Comparison of ENCODE assay signal across 12 cellular contexts in the genomic region with DNA sequence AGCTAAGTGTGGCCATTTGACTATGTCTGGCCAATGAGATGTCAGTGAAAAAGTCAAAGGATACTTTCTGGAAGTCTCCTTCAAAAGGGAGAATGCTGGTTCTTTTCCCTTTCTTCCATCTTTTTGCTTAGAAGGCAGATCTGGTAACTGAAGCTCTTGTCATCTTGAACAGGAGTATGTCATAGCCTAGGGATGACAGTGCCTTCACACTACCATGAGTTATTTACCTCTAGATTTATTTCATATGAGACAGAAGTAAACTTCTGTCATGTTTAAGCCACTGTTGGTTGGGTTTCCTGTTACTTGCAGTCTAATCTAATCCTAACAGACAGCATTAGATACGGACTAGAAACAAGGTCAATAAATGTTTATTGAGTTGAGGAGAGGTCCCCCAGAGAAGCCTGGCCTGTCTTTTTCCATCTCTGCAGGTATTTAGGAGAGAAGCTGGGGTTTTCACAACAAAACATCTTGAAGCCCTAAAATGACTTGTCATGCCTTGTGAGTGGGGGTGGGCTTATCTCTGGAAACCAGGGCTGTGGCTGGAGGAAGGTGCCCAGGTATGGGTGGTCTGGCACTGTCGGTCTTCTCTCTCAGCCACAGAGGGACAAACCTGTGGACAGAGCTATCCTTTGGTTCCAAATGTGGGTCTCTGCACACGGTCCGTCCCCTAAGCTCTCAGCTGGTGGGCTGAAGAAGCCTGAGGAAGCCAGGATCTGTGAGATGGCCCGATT. TPM values are rescaled to one million over a fixed set of nuclear protein-coding genes. Genes with fewer than 3 reads are reported as not detected.
"Had no signal": no experiment of that assay in that cellular context is flagged by ENCODE, and none has a peak within 500 bp of the region (broad histone marks: within the 10 kb centered on the region; RNA-seq: fewer than 3 reads in every experiment).

No MANE protein-coding gene starts in this region.

- H3K9me3 ChIP-seq: HAP-1 had no signal

- DNase-seq: GM23248, GOT3, H7, HFFc6, IMR-90, KBM-7 had no signal

- H3K27ac ChIP-seq: GM23248, KMS-11 had no signal

- H3K4me3 ChIP-seq: GM23248, HAP-1 had no signal

- H3K36me3 ChIP-seq: HAP-1 had no signal

- H2AFZ ChIP-seq: GM23248 had no signal

- ATAC-seq: HCT116 had no signal

- FAIRE-seq: HTR-8/SVneo had no signal

- H3K4me1 ChIP-seq: HAP-1 had no signal

- H3K9ac ChIP-seq: GM23248, KMS-11 had no signal

- H3K4me2 ChIP-seq: KMS-11 had no signal

RNA-seq across cellular contexts. Expression of a gene that starts 35.2 kb away (rescaled TPM):
- total RNA-seq: GM23248, H4, H7, HFFc6, HT-29, IMR-90 had no signal
- polyA plus RNA-seq: GM23248, IMR-90 had no signal
